Comparison of ENCODE assay signal across 21 cellular contexts in the genomic region with DNA sequence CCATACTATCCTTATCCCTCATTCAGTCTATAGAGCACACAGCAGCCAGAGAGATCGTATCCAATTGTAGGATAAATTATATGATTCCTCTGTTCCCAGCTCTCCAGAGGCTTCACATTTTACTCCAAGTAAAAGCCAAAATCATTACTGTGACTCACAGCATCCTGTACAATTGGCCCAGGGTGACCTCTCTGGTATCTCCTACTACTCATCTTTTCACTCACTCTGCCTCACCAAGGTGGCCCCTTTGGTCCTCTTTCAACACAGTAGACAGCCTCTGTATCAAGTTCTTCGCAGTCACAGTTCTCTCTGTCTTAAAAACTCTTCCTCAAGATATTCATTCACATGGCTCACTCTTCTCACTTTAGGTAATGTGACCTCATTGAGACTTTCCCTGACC.
"Had no signal": no experiment of that assay in that cellular context is flagged by ENCODE, and none has a peak within 500 bp of the region (broad histone marks: within the 10 kb centered on the region; RNA-seq: fewer than 3 reads in every experiment).

No MANE protein-coding gene starts in this region.

- H3K27ac Mint-ChIP-seq: dendritic cell treated with granulocyte-macrophage colony-stimulating factor and Interleukin-4, amounts not matched to agents 40 ng/mL and 50 ng/mL, for 4 days; endodermal cell; nephron; T-helper 2 cell treated with Interferon-gamma antibody and Interleukin-4, amounts not matched to agents 5 μg/mL and 100 μg/mL, for 36 hours had no signal

- H3K4me1 Mint-ChIP-seq: central memory CD8-positive, alpha-beta T cell; endodermal cell; nephron had no signal

- H3K4me3 ChIP-seq: breast epithelium, esophagus muscularis mucosa, left ventricle myocardium inferior, right lobe of liver, testis had no signal

- H3K27me3 Mint-ChIP-seq: dendritic cell treated with granulocyte-macrophage colony-stimulating factor and Interleukin-4, amounts not matched to agents 40 ng/mL and 50 ng/mL, for 4 days had no signal

- ATAC-seq: right lobe of liver; stimulated activated naive CD8-positive, alpha-beta T cell treated with anti-CD3 and anti-CD28 coated beads, Interleukin-15, Interleukin-2, amounts not matched to agents 100 U/mL and 50 U/mL, for 24 hours had no signal

- H3K4me1 ChIP-seq: breast epithelium, esophagus muscularis mucosa, left ventricle myocardium inferior, right lobe of liver, testis had no signal

- H3K4me3 Mint-ChIP-seq: central memory CD8-positive, alpha-beta T cell; dendritic cell treated with granulocyte-macrophage colony-stimulating factor and Interleukin-4, amounts not matched to agents 40 ng/mL and 50 ng/mL, for 4 days; endodermal cell; nephron; T-helper 2 cell treated with Interferon-gamma antibody and Interleukin-4, amounts not matched to agents 5 μg/mL and 100 μg/mL, for 36 hours had no signal

- DNase-seq: activated CD4-positive, alpha-beta T cell treated with anti-CD3 and anti-CD28 coated beads for 4 hours; activated CD4-positive, alpha-beta T cell treated with anti-CD3 and anti-CD28 coated beads, Interleukin-2, amount 50 U/mL, for 48 hours; activated CD4-positive, CD25-positive, alpha-beta regulatory T cell; activated CD8-positive, alpha-beta memory T cell treated with anti-CD3 and anti-CD28 coated beads for 24 hours; activated effector memory CD4-positive, alpha-beta T cell treated with anti-CD3 and anti-CD28 coated beads, Interleukin-2, amount 50 U/mL, for 16 hours; activated naive CD4-positive, alpha-beta T cell treated with anti-CD3 and anti-CD28 coated beads, Interleukin-2, amount 50 U/mL, for 16 hours; endodermal cell; left ventricle myocardium inferior; right lobe of liver; stimulated activated CD4-positive, alpha-beta T cell treated with anti-CD3 and anti-CD28 coated beads, Interleukin-2, amount 100 ng/mL, for 48 hours; stimulated activated naive CD8-positive, alpha-beta T cell treated with anti-CD3 and anti-CD28 coated beads, Interleukin-15, Interleukin-2, amounts not matched to agents 100 U/mL and 50 U/mL, for 24 hours; T-helper 1 cell; testis; trophoblast cell had no signal

- H3K27me3 ChIP-seq: breast epithelium, esophagus muscularis mucosa, neutrophil, right lobe of liver, testis had no signal

- H3K36me3 ChIP-seq: breast epithelium, esophagus muscularis mucosa, left ventricle myocardium inferior, neutrophil, right lobe of liver had no signal

- H3K9me3 Mint-ChIP-seq: central memory CD8-positive, alpha-beta T cell had no signal

- H3K9me3 ChIP-seq: esophagus muscularis mucosa, neutrophil, right lobe of liver, testis had no signal

- H3K27ac ChIP-seq: breast epithelium, esophagus muscularis mucosa, left ventricle myocardium inferior, neutrophil, right lobe of liver, testis had no signal
